Comparison of ENCODE assay signal across 8 cellular contexts in genomic region chr15:101138913-101139880, GRCh38.
DNase-seq lines count a peak whose midpoint lies in the region; ATAC-seq and TF ChIP-seq lines count a peak whose summit lies in the region.

No MANE protein-coding gene starts in this region.

- in situ Hi-C loops in astrocyte of the cerebellum (cut with HindIII; ENCODE audit: low sequenced_read_pairs) = no loop called here

- peaks cover 0 to 14% (median 0%) of the 10 kb centered on the region in 11 experiments; a peak in 3 of 22 replicates for H3K27me3 ChIP-seq in BLaER1 treated with 17β-estradiol and CSF1 and Interleukin-3, amounts not matched to agents 10 nM and 100 nM

- intact Hi-C loops in Right ventricle myocardium superior (cut with DNase I) = no loop called here

- DNase-seq in astrocyte of the cerebellum (ENCODE audit: low read depth) = peak; percentile 74
- no peak for DNase-seq in occipital lobe (lab: John Stamatoyannopoulos, UW)
- DNase-seq in Right ventricle myocardium superior = no peak
- DNase-seq in NCI-H510A (lab: John Stamatoyannopoulos, UW) = no peak

- peak overlapping the region in 4 of 11 experiments; percentile 1 to 52 (median 13); a peak in 6 of 22 replicates for H3K9ac ChIP-seq in BLaER1 treated with 17β-estradiol and CSF1 and Interleukin-3, amounts not matched to agents 10 nM and 100 nM

- H3K27ac ChIP-seq in BLaER1 treated with 17β-estradiol and CSF1 and Interleukin-3, amounts not matched to agents 10 nM and 100 nM = peak overlapping the region in 4 of 11 experiments; percentile 8 to 53 (median 41); a peak in 8 of 22 replicates

- H3K36me3 ChIP-seq in BLaER1 treated with 17β-estradiol and CSF1 and Interleukin-3, amounts not matched to agents 10 nM and 100 nM = no peaks in the 10 kb centered on the region

- H3K4me3 ChIP-seq in BLaER1 treated with 17β-estradiol and CSF1 and Interleukin-3, amounts not matched to agents 10 nM and 100 nM = peak overlapping the region in 1 of 10 experiments; percentile 37; a peak in 1 of 20 replicates
- H3K4me3 ChIP-seq in astrocyte of the cerebellum (ENCODE audit: low read depth, low read length) = no peak overlapping the region

- H4K20me1 ChIP-seq in BLaER1 treated with 17β-estradiol and CSF1 and Interleukin-3, amounts not matched to agents 10 nM and 100 nM = peaks cover 0 to 9% (median 0%) of the 10 kb centered on the region in 11 experiments; a peak in 2 of 22 replicates

- H3K9me3 ChIP-seq in BLaER1 treated with 17β-estradiol and CSF1 and Interleukin-3, amounts not matched to agents 10 nM and 100 nM (replicated peaks in 1 of 11) = peaks cover 5 to 10% (median 9%) of the 10 kb centered on the region in 11 experiments; a peak in 20 of 22 replicates

- TF ChIP-seq CTCF in astrocyte of the cerebellum (IDR thresholded peaks at IDR 0.05; ENCODE audit: low read depth, low read length, missing control alignments) = no peak

- ATAC-seq in GM19452 (IDR thresholded peaks at IDR 0.05; ENCODE audit: unreplicated experiment) (peak; percentile 50), HG03196 (IDR thresholded peaks at IDR 0.05; ENCODE audit: unreplicated experiment) (peak; percentile 53), Right ventricle myocardium superior (ENCODE audit: poor library complexity) (no peak)
- ATAC-seq in activated CD4-positive, CD25-positive, alpha-beta regulatory T cell treated with anti-CD3 and anti-CD28 coated beads, Interleukin-2, amount 50 U/mL, for 24 hours = no peak

- peaks cover 49 to 60% (median 59%) of the 10 kb centered on the region in 10 experiments for H3K4me1 ChIP-seq in BLaER1 treated with 17β-estradiol and CSF1 and Interleukin-3, amounts not matched to agents 10 nM and 100 nM

- H3K4me2 ChIP-seq in BLaER1 treated with 17β-estradiol and CSF1 and Interleukin-3, amounts not matched to agents 10 nM and 100 nM = peak overlapping the region; percentile 65 to 95 (median 82)

Comparison
In these comparisons a context has a peak if more than half of its experiments do, and no peak if none do; other contexts are left out.
1. ATAC-seq: peak in GM19452 (single experiment) and HG03196 (single experiment); none in activated CD4-positive, CD25-positive, alpha-beta regulatory T cell treated with anti-CD3 and anti-CD28 coated beads, Interleukin-2, amount 50 U/mL, for 24 hours (0 of 2) and Right ventricle myocardium superior (single experiment).